In the genomic region with DNA sequence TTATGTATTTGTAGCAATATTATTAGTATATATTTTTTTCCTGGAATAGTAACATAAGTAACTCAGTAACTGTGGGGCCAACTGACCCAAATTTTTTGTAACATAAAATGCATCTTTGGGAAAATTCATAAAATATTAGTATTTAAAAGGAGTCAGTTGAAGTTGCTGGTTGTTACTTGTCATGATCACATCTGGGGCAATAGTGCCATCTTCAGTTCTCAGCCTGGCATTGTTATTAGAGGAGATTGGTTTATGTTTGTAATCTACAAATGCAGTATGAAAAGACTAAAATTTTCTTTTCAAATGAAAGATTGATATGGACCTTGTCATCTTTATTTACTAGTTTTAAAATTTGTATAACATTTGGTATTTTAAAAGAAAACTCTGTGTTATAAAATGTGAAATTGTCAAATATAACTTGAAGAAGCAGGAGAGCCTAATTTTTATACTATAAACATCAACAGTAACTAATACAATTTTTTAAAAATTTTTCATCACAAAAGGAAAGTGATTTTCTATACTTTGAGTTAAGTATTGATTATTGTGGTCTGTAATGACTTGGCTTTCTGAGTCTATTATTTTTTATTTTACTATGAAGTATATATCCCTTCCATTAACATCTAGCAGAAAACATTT, we compare ENCODE assay signal across 8 cellular contexts. TPM values are rescaled to one million over a fixed set of nuclear protein-coding genes. Genes with fewer than 3 reads are reported as not detected.
DNase-seq lines count a peak whose midpoint lies in the region; ATAC-seq and TF ChIP-seq lines count a peak whose summit lies in the region.

No MANE protein-coding gene starts in this region.

- H2AFZ ChIP-seq in KMS-11 (ENCODE audit: low read depth): no peak overlapping the region

- H3K27ac ChIP-seq in KMS-11 (no peak overlapping the region), foreskin keratinocyte (no peak overlapping the region), tibial artery (no peak overlapping the region)

- H3K27me3 ChIP-seq in KMS-11 (ENCODE audit: insufficient read depth, low read depth) (no peaks in the 10 kb centered on the region), foreskin keratinocyte (no peaks in the 10 kb centered on the region), tibial artery (no peaks in the 10 kb centered on the region)

- H3K9ac ChIP-seq in KMS-11: no peak overlapping the region

- H3K4me2 ChIP-seq in KMS-11: no peak overlapping the region

- peak; percentile 52 for DNase-seq in AG20443 (ENCODE audit: low spot score)
- DNase-seq in RPMI8226: peak; percentile 50
- peak in 1 of 2 donors; percentile 38 for DNase-seq in foreskin keratinocyte
- no peak for DNase-seq in tibial artery
- DNase-seq in cardiac septum (ENCODE audit: low spot score): no peak

- TF ChIP-seq POLR2A in GM18505 (IDR thresholded peaks at IDR 0.05; ENCODE audit: borderline replicate concordance, extremely low read depth, insufficient read depth, insufficient read length): no peak

- TF ChIP-seq CTCF in KMS-11 (conservative IDR thresholded peaks at IDR 0.05; ENCODE audit: low read depth, low read length) (peak; percentile 74), foreskin keratinocyte (conservative IDR thresholded peaks at IDR 0.05) (peak; percentile 80), tibial artery (IDR thresholded peaks at IDR 0.05) (peak; percentile 33 to 54)

- ATAC-seq in GM18505 (IDR thresholded peaks at IDR 0.05; ENCODE audit: unreplicated experiment) (peak; percentile 62), foreskin keratinocyte (peak; percentile 58), GM19328 (IDR thresholded peaks at IDR 0.05; ENCODE audit: unreplicated experiment) (no peak)

- H4K20me1 ChIP-seq in KMS-11 (ENCODE audit: insufficient read depth): no peaks in the 10 kb centered on the region

- H3K36me3 ChIP-seq in KMS-11 (ENCODE audit: insufficient read depth): no peaks in the 10 kb centered on the region
- no peaks in the 10 kb centered on the region for H3K36me3 ChIP-seq in tibial artery

- intact Hi-C loops in tibial artery (cut with DNase I; ENCODE audit: low total_unique reads): loop anchor here (10.0 kb wide), 1 partner anchor 917 kb away; no protein-coding TSS in a partner anchor
- intact Hi-C loops in cardiac septum (cut with DNase I): loop anchor here (10.0 kb wide), 1 partner anchor 113 kb away; a partner anchor contains a TSS

- H3K4me3 ChIP-seq in KMS-11 (IDR thresholded peaks at IDR 0.05; ENCODE audit: insufficient read depth, low read depth, low read length) (no peak overlapping the region), tibial artery (no peak overlapping the region)

- H3K4me1 ChIP-seq in KMS-11 (ENCODE audit: low read depth, poor library complexity, severe bottlenecking) (no peaks in the 10 kb centered on the region), foreskin keratinocyte (no peaks in the 10 kb centered on the region), tibial artery (no peaks in the 10 kb centered on the region)

- H3K79me2 ChIP-seq in KMS-11 (ENCODE audit: insufficient read depth, low read depth): no peaks in the 10 kb centered on the region

- H3K9me3 ChIP-seq in tibial artery: no peaks in the 10 kb centered on the region

RNA-seq across cellular contexts. Expression of a gene that starts 38.8 kb away (rescaled TPM):
- total RNA-seq in foreskin keratinocyte (11.1 and 11.6 TPM in 2 replicates), cardiac septum (79.2 TPM)
- 11.4 and 11.6 TPM in 2 replicates for polyA plus RNA-seq in foreskin keratinocyte

Comparison
In these comparisons a context has a peak if more than half of its experiments do, and no peak if none do; other contexts are left out.
1. DNase-seq: peak in AG20443 (single experiment) and RPMI8226 (single experiment); none in tibial artery (0 of 2) and cardiac septum (single experiment).
2. Peak in every context shown above with its lines, with median percentiles within 50 percentile points of each other: CTCF ChIP-seq.